Comparison of ENCODE assay signal across 8 cellular contexts in the genomic region with DNA sequence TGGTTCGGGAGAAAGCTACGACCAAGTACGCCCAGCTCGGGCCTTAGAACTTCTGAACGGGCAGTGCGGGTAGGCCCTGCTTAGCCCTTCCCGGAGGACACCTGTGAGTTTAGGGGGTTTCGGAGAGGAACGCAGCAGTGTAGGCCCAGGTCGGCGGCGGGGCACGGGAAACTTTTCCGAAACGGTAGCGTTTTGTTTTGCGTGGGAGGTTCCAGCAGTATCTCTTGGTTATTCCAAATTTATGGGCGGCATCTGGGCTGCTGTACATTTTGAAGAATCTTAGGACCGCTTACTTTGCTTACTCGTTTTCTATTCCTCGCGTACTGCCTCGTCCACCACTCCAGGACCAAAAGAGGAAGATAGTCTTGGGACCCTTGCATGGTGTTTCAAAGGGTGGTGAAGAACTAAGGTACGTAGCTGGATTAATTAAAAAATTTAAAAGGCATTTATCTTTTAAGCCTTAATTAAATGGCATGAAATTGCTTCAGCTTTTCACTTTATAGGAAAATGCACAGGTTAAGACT. TPM values are rescaled to one million over a fixed set of nuclear protein-coding genes. Genes with fewer than 3 reads are reported as not detected.
DNase-seq lines count a peak whose midpoint lies in the region; ATAC-seq and TF ChIP-seq lines count a peak whose summit lies in the region.

No MANE protein-coding gene starts in this region.

- H3K27me3 ChIP-seq in WERI-Rb-1 (ENCODE audit: insufficient read depth, low read depth, severe bottlenecking) = no peaks in the 10 kb centered on the region
- H3K27me3 ChIP-seq in cardiac muscle cell = no peaks in the 10 kb centered on the region
- no peaks in the 10 kb centered on the region for H3K27me3 ChIP-seq in sigmoid colon

- H3K4me1 ChIP-seq in cardiac muscle cell (ENCODE audit: low read depth) = peaks cover 16% of the 10 kb centered on the region
- H3K4me1 ChIP-seq in sigmoid colon = peaks cover 0 to 28% (median 19%) of the 10 kb centered on the region in 4 donors

- H3K27ac ChIP-seq in WERI-Rb-1 (peak overlapping the region; percentile 92), cardiac muscle cell (peak overlapping the region; percentile 98), sigmoid colon (peak overlapping the region; percentile 80 to 94 (median 90))

- 0 to 1% methylated on average over 24 of the region's 24 CpGs for WGBS in sigmoid colon, 2 donors

- no peak for TF ChIP-seq EP300 in sigmoid colon (IDR thresholded peaks at IDR 0.05)

- TF ChIP-seq POLR2A in sigmoid colon (IDR thresholded peaks at IDR 0.05) = no peak

- intact Hi-C loops in sigmoid colon (cut with DNase I) = loop anchor here (1.0 to 5.0 kb wide), 3 partner anchors 98 to 378 kb away; a partner anchor contains a TSS

- no peak for TF ChIP-seq CTCF in WERI-Rb-1 (IDR thresholded peaks at IDR 0.05; ENCODE audit: low read depth, low read length)
- no peak for TF ChIP-seq CTCF in cardiac muscle cell (IDR thresholded peaks at IDR 0.05; ENCODE audit: low read depth, low read length)
- no peak for TF ChIP-seq CTCF in sigmoid colon (IDR thresholded peaks at IDR 0.05)

- peak; percentile 23 for ATAC-seq in HG03045 (IDR thresholded peaks at IDR 0.05; ENCODE audit: unreplicated experiment)
- no peak for ATAC-seq in HG03460 (IDR thresholded peaks at IDR 0.05; ENCODE audit: unreplicated experiment)

- peak; percentile 45 for DNase-seq in SKM-1 treated with dmso at 0.1 percent for 144 hours (lab: John Stamatoyannopoulos, UW; ENCODE audit: unreplicated experiment)
- no peak for DNase-seq in SKM-1 (lab: John Stamatoyannopoulos, UW; ENCODE audit: unreplicated experiment)
- no peak for DNase-seq in WERI-Rb-1
- DNase-seq in cardiac muscle cell (ENCODE audit: low read depth in 1 of 2, low spot score in 1 of 2) = no peak
- no peak for DNase-seq in sigmoid colon
- no peak for DNase-seq in iPS-NIHi11 (ENCODE audit: low spot score)

- peaks cover 28% of the 10 kb centered on the region for H3K36me3 ChIP-seq in WERI-Rb-1
- no peaks in the 10 kb centered on the region for H3K36me3 ChIP-seq in cardiac muscle cell
- H3K36me3 ChIP-seq in sigmoid colon = peaks cover 0 to 17% (median 0%) of the 10 kb centered on the region in 4 donors

- H3K9me3 ChIP-seq in WERI-Rb-1 (ENCODE audit: severe bottlenecking) (peaks cover 5% of the 10 kb centered on the region), cardiac muscle cell (ENCODE audit: low read depth) (no peaks in the 10 kb centered on the region), sigmoid colon (no peaks in the 10 kb centered on the region)

- H3K4me3 ChIP-seq in WERI-Rb-1 (ENCODE audit: low read depth, low read length) (peak overlapping the region; percentile 91), cardiac muscle cell (peak overlapping the region; percentile 91), sigmoid colon (peak overlapping the region; percentile 59 to 80 (median 68))

RNA-seq across cellular contexts. Expression of a gene that starts 0.5 kb away (rescaled TPM):
- total RNA-seq in cardiac muscle cell = 26.6 and 46.8 TPM in 2 replicates
- polyA plus RNA-seq in cardiac muscle cell = 21.5 and 29.7 TPM in 2 replicates
- 10 to 100 TPM; 38.0 to 77.0 (median 62.1) TPM for total RNA-seq in sigmoid colon
- polyA plus RNA-seq in sigmoid colon = 10 to 100 TPM; 13.6 to 22.7 (median 19.2) TPM
